ENCODE assay signal across 18 cellular contexts in the genomic region with DNA sequence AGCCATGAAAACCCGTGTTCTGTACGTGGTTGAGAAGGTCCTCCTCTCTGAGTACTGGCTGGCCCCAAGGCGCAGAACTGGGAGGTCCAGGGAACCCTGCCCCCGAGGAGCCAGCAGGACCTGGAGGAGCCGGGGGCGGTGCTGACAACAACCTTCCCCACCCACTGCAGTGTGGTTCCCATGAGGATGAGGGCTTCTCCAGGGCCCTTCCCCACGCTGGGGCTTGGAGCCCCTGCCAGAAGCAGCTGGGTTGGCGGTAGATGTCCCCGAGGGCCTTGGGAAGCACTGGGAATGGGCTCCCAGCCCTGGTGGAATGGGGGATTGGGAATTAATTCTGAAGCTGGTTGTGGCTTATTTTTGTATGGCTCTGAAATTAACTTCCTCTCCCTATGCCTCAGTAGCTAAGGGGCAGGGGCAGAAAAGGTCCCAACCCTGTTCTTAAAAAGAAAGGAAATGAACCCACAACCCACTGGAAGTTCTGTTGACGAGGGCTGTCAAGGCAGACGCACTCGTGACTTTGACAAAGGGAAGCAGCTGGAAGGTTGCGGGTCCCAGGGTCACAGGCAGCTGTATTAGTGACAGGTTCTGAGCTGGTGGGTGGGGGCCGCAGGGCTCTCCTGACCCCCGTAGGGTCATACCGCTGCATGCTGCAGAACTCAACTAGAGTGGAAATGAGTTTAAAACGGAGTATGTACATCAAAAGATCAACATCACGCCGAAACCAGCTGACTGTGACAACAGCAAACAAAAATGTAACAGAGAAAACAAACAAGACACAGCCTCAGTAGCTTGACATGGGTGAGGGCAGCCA. TPM values are rescaled to one million over a fixed set of nuclear protein-coding genes. Genes with fewer than 3 reads are reported as not detected.
DNase-seq lines count a peak whose midpoint lies in the region; ATAC-seq and TF ChIP-seq lines count a peak whose summit lies in the region.
"Had no signal": no experiment of that assay in that cellular context is flagged by ENCODE, and none has a peak within 500 bp of the region (broad histone marks: within the 10 kb centered on the region; RNA-seq: fewer than 3 reads in every experiment).

No MANE protein-coding gene starts in this region.

- peak in 1 of 10 experiments; percentile 42 for DNase-seq in CD4-positive, alpha-beta T cell
- DNase-seq in Kasumi-1 (lab: John Stamatoyannopoulos, UW) (peak; percentile 53 to 71), mammary epithelial cell (no peak), NCI-H187 treated with DMSO at 0.1 percent for 48 hours (lab: John Stamatoyannopoulos, UW) (no peak)
- DNase-seq in naive thymus-derived CD4-positive, alpha-beta T cell: peak in 7 of 9 donors; percentile 34 to 73 (median 64)
- DNase-seq in activated T-helper 1 cell treated with anti-CD3 and anti-CD28 coated beads, Interleukin-12 subunit alpha, Interleukin-12 subunit beta, Interleukin-2, Interleukin-4 antibody, amounts not matched to agents 30 ng/mL and 10 ng/mL and 1 ng/mL, durations not matched to agents 14 hours and 24 hours and 36 hours (ENCODE audit: low spot score): no peak
- DNase-seq: activated gamma-delta T cell treated with Interleukin-2 at 50 U/mL for 16 hours, dorsolateral prefrontal cortex, esophagus squamous epithelium, GM23248, kidney glomerular epithelial cell, NCI-H2107, NCI-H526, PC-3 had no signal

- H4K20me1 ChIP-seq in mammary epithelial cell (ENCODE audit: insufficient read depth, low read length): no peaks in the 10 kb centered on the region

- ATAC-seq in CD4-positive, alpha-beta T cell (ENCODE audit: poor library complexity): peak; percentile 84
- peak; percentile 62 for ATAC-seq in naive thymus-derived CD4-positive, alpha-beta T cell
- ATAC-seq in HG03432 (IDR thresholded peaks at IDR 0.05; ENCODE audit: unreplicated experiment) (no peak), GM21360 (IDR thresholded peaks at IDR 0.05; ENCODE audit: unreplicated experiment) (no peak)
- ATAC-seq: activated CD4-positive, CD25-positive, alpha-beta regulatory T cell treated with anti-CD3 and anti-CD28 coated beads, Interleukin-2, amount 50 U/mL, for 24 hours; PC-3 had no signal

- POLR2A ChIA-PET in CD4-positive, alpha-beta T cell (lab: Charles Lee): interaction anchor here (0.9 to 1.5 kb wide), 6 partner anchors 11 to 54 kb away, joined by 3 to 11 read pairs (median 4); partner anchors contain the start of gene GMEB2
- POLR2A ChIA-PET in naive thymus-derived CD4-positive, alpha-beta T cell (lab: Charles Lee): interaction anchor here (0.9 to 1.1 kb wide), 4 partner anchors 35 to 67 kb away, joined by 3 to 4 read pairs (median 3); partner anchors contain the start of genes PPDPF and PTK6

- no peaks in the 10 kb centered on the region for H3K27me3 ChIP-seq in CD4-positive, alpha-beta T cell (ENCODE audit: control insufficient read depth, insufficient read depth, low read length)
- no peaks in the 10 kb centered on the region for H3K27me3 ChIP-seq in mammary epithelial cell (ENCODE audit: insufficient read depth, low read length)
- no peaks in the 10 kb centered on the region for H3K27me3 ChIP-seq in naive thymus-derived CD4-positive, alpha-beta T cell (ENCODE audit: control insufficient read depth in 2 of 2, insufficient read depth in 2 of 2, low read length in 2 of 2)
- H3K27me3 ChIP-seq: dorsolateral prefrontal cortex, esophagus squamous epithelium had no signal

- dilution Hi-C loops in mammary epithelial cell (cut with HindIII; ENCODE audit: low sequenced_read_pairs): no loop called here

- intact Hi-C loops in CD4-positive, alpha-beta T cell (cut with DNase I, micrococcal nuclease): no loop called here
- intact Hi-C loops in mammary epithelial cell (cut with micrococcal nuclease): no loop called here
- intact Hi-C loops in naive thymus-derived CD4-positive, alpha-beta T cell (cut with micrococcal nuclease): no loop called here
- intact Hi-C loops in activated T-helper 1 cell treated with anti-CD3 and anti-CD28 coated beads, Interleukin-12 subunit alpha, Interleukin-12 subunit beta, Interleukin-2, Interleukin-4 antibody, amounts not matched to agents 30 ng/mL and 10 ng/mL and 1 ng/mL, durations not matched to agents 14 hours and 24 hours and 36 hours (cut with micrococcal nuclease): no loop called here

- H3K79me2 ChIP-seq in mammary epithelial cell (ENCODE audit: insufficient read depth, low read length): no peaks in the 10 kb centered on the region

- no peak for TF ChIP-seq CTCF in CD4-positive, alpha-beta T cell (IDR thresholded peaks at IDR 0.05)
- no peak for TF ChIP-seq CTCF in mammary epithelial cell (conservative IDR thresholded peaks at IDR 0.05 in 1 of 2, IDR thresholded peaks at IDR 0.05 in 1 of 2; ENCODE audit: extremely low read depth in 1 of 2, insufficient read depth in 1 of 2, low read depth in 1 of 2, low read length in 2 of 2)

- H3K4me1 Mint-ChIP-seq in CD4-positive, alpha-beta T cell (ENCODE audit: low read depth): peaks cover 23% of the 10 kb centered on the region
- peaks cover 5 to 27% (median 20%) of the 10 kb centered on the region in 7 donors for H3K4me1 Mint-ChIP-seq in naive thymus-derived CD4-positive, alpha-beta T cell
- H3K4me1 Mint-ChIP-seq in activated T-helper 1 cell treated with anti-CD3 and anti-CD28 coated beads, Interleukin-12 subunit alpha, Interleukin-12 subunit beta, Interleukin-2, Interleukin-4 antibody, amounts not matched to agents 30 ng/mL and 10 ng/mL and 1 ng/mL, durations not matched to agents 14 hours and 24 hours and 36 hours (ENCODE audit: low read depth): no peaks in the 10 kb centered on the region

- BruUV-seq in mammary epithelial cell (replicated peaks; lab: Mats Ljungman, UMichigan): TSS peak; percentile 44

- no peak overlapping the region for H3K4me2 ChIP-seq in mammary epithelial cell (ENCODE audit: insufficient read depth, low read depth, low read length)

- H2AFZ ChIP-seq in mammary epithelial cell (ENCODE audit: low read depth, low read length): no peak overlapping the region
- H2AFZ ChIP-seq: GM23248 had no signal

- no peaks in the 10 kb centered on the region for H3K27me3 Mint-ChIP-seq in CD4-positive, alpha-beta T cell
- peaks cover 0 to 7% (median 0%) of the 10 kb centered on the region in 5 donors for H3K27me3 Mint-ChIP-seq in naive thymus-derived CD4-positive, alpha-beta T cell
- H3K27me3 Mint-ChIP-seq in activated T-helper 1 cell treated with anti-CD3 and anti-CD28 coated beads, Interleukin-12 subunit alpha, Interleukin-12 subunit beta, Interleukin-2, Interleukin-4 antibody, amounts not matched to agents 30 ng/mL and 10 ng/mL and 1 ng/mL, durations not matched to agents 14 hours and 24 hours and 36 hours (ENCODE audit: insufficient read depth): peaks cover 4% of the 10 kb centered on the region

- no peaks in the 10 kb centered on the region for H3K9me3 ChIP-seq in CD4-positive, alpha-beta T cell (ENCODE audit: control insufficient read depth, low read length)
- H3K9me3 ChIP-seq in mammary epithelial cell (replicated peaks; ENCODE audit: insufficient read depth, low read length): no peaks in the 10 kb centered on the region
- H3K9me3 ChIP-seq in naive thymus-derived CD4-positive, alpha-beta T cell (ENCODE audit: control insufficient read depth in 2 of 3, low read length in 3 of 3): no peaks in the 10 kb centered on the region
- H3K9me3 ChIP-seq: esophagus squamous epithelium had no signal

- peaks cover 44% of the 10 kb centered on the region for H3K36me3 Mint-ChIP-seq in CD4-positive, alpha-beta T cell (ENCODE audit: low read depth)
- H3K36me3 Mint-ChIP-seq in naive thymus-derived CD4-positive, alpha-beta T cell: peaks cover under 1 to 29% (median 11%) of the 10 kb centered on the region in 5 donors
- peaks cover 16% of the 10 kb centered on the region for H3K36me3 Mint-ChIP-seq in activated T-helper 1 cell treated with anti-CD3 and anti-CD28 coated beads, Interleukin-12 subunit alpha, Interleukin-12 subunit beta, Interleukin-2, Interleukin-4 antibody, amounts not matched to agents 30 ng/mL and 10 ng/mL and 1 ng/mL, durations not matched to agents 14 hours and 24 hours and 36 hours (ENCODE audit: low read depth)

- no peak overlapping the region for H3K4me3 ChIP-seq in mammary epithelial cell (replicated peaks in 1 of 3; ENCODE audit: insufficient read depth in 1 of 3, low read depth in 2 of 3, low read length in 3 of 3)
- H3K4me3 ChIP-seq in naive thymus-derived CD4-positive, alpha-beta T cell (ENCODE audit: low read length): no peak overlapping the region
- H3K4me3 ChIP-seq: dorsolateral prefrontal cortex, esophagus squamous epithelium, GM23248 had no signal

- no peak overlapping the region for H3K27ac ChIP-seq in CD4-positive, alpha-beta T cell (ENCODE audit: low read depth, low read length)
- H3K27ac ChIP-seq in mammary epithelial cell (ENCODE audit: insufficient read depth, low read depth, low read length): no peak overlapping the region
- peak overlapping the region; percentile 58 for H3K27ac ChIP-seq in naive thymus-derived CD4-positive, alpha-beta T cell (ENCODE audit: low read depth, low read length)
- H3K27ac ChIP-seq: dorsolateral prefrontal cortex, esophagus squamous epithelium, GM23248 had no signal

- peaks cover 4% of the 10 kb centered on the region for H3K36me3 ChIP-seq in mammary epithelial cell (ENCODE audit: insufficient read depth, low read length)
- H3K36me3 ChIP-seq in naive thymus-derived CD4-positive, alpha-beta T cell (ENCODE audit: control insufficient read depth in 2 of 3, insufficient read depth in 3 of 3, low read length in 3 of 3): peaks cover 0 to 43% (median 5%) of the 10 kb centered on the region in 3 experiments

- peak overlapping the region; percentile 86 for H3K27ac Mint-ChIP-seq in CD4-positive, alpha-beta T cell
- peak overlapping the region; percentile 48 to 96 (median 83) for H3K27ac Mint-ChIP-seq in naive thymus-derived CD4-positive, alpha-beta T cell
- no peak overlapping the region for H3K27ac Mint-ChIP-seq in activated T-helper 1 cell treated with anti-CD3 and anti-CD28 coated beads, Interleukin-12 subunit alpha, Interleukin-12 subunit beta, Interleukin-2, Interleukin-4 antibody, amounts not matched to agents 30 ng/mL and 10 ng/mL and 1 ng/mL, durations not matched to agents 14 hours and 24 hours and 36 hours

- H3K4me1 ChIP-seq in mammary epithelial cell (ENCODE audit: insufficient read depth, low read length): no peaks in the 10 kb centered on the region
- H3K4me1 ChIP-seq in naive thymus-derived CD4-positive, alpha-beta T cell (ENCODE audit: control insufficient read depth in 2 of 2, insufficient read depth in 2 of 2, low read length in 2 of 2): peaks cover 0 to 23% of the 10 kb centered on the region in 2 donors
- H3K4me1 ChIP-seq: esophagus squamous epithelium had no signal

- H3K4me3 Mint-ChIP-seq in CD4-positive, alpha-beta T cell: peak overlapping the region; percentile 45
- H3K4me3 Mint-ChIP-seq in naive thymus-derived CD4-positive, alpha-beta T cell: peak overlapping the region in 7 of 10 donors; percentile 50 to 67 (median 55)
- no peak overlapping the region for H3K4me3 Mint-ChIP-seq in activated T-helper 1 cell treated with anti-CD3 and anti-CD28 coated beads, Interleukin-12 subunit alpha, Interleukin-12 subunit beta, Interleukin-2, Interleukin-4 antibody, amounts not matched to agents 30 ng/mL and 10 ng/mL and 1 ng/mL, durations not matched to agents 14 hours and 24 hours and 36 hours

- in situ Hi-C loops in mammary epithelial cell (cut with MboI; ENCODE audit: low sequenced_read_pairs in 2 of 2): no loop called here

- WGBS in mammary epithelial cell (ENCODE audit: low coverage, missing lambda C conversion rate): 82% methylated on average over 18 of the region's 19 CpGs

- H3K9ac ChIP-seq in mammary epithelial cell (ENCODE audit: insufficient read depth, low read length): no peak overlapping the region
- H3K9ac ChIP-seq: GM23248 had no signal

- CTCF ChIA-PET in CD4-positive, alpha-beta T cell (lab: Charles Lee): no interaction called here
- CTCF ChIA-PET in mammary epithelial cell (lab: Charles Lee; ENCODE audit: low non-redundant PET): no interaction called here
- CTCF ChIA-PET in naive thymus-derived CD4-positive, alpha-beta T cell (lab: Charles Lee): interaction anchor here (0.7 to 1.4 kb wide), 2 partner anchors 32 to 54 kb away, joined by 3 to 4 read pairs; no protein-coding TSS in a partner anchor

- H3K9me3 Mint-ChIP-seq in CD4-positive, alpha-beta T cell: no peaks in the 10 kb centered on the region
- no peaks in the 10 kb centered on the region for H3K9me3 Mint-ChIP-seq in naive thymus-derived CD4-positive, alpha-beta T cell
- no peaks in the 10 kb centered on the region for H3K9me3 Mint-ChIP-seq in activated T-helper 1 cell treated with anti-CD3 and anti-CD28 coated beads, Interleukin-12 subunit alpha, Interleukin-12 subunit beta, Interleukin-2, Interleukin-4 antibody, amounts not matched to agents 30 ng/mL and 10 ng/mL and 1 ng/mL, durations not matched to agents 14 hours and 24 hours and 36 hours

RNA-seq across cellular contexts. Expression of gene HELZ2, which starts 13.9 kb away (rescaled TPM):
- 10 to 100 TPM; 57.7 to 59.6 TPM for total RNA-seq in CD4-positive, alpha-beta T cell
- total RNA-seq in mammary epithelial cell: 10 to 100 TPM; 19.0 to 27.7 TPM
- polyA plus RNA-seq in mammary epithelial cell: 5.0 TPM
- 39.5 TPM for polyA minus RNA-seq in mammary epithelial cell
- total RNA-seq in naive thymus-derived CD4-positive, alpha-beta T cell: 100 to 1,000 TPM in 1 of 5 experiments, 10 to 100 TPM in 4; 24.4 to 102 (median 42.1) TPM
- polyA plus RNA-seq in naive thymus-derived CD4-positive, alpha-beta T cell: 1 to 10 TPM; 3.8 to 5.8 TPM
- total RNA-seq in activated T-helper 1 cell treated with anti-CD3 and anti-CD28 coated beads, Interleukin-12 subunit alpha, Interleukin-12 subunit beta, Interleukin-2, Interleukin-4 antibody, amounts not matched to agents 30 ng/mL and 10 ng/mL and 1 ng/mL, durations not matched to agents 14 hours and 24 hours and 36 hours: 17.9 and 18.9 TPM in 2 replicates

RNA-seq across cellular contexts. Expression of gene FNDC11, which starts 34.0 kb away (rescaled TPM):
- total RNA-seq in CD4-positive, alpha-beta T cell: 1 to 10 TPM; 1.7 to 1.8 TPM
- under 1 TPM; under 0.01 to 0.45 TPM for total RNA-seq in mammary epithelial cell
- polyA plus RNA-seq in mammary epithelial cell: 0.60 TPM
- not detected for polyA minus RNA-seq in mammary epithelial cell
- 1 to 10 TPM in 1 of 5 experiments, under 1 TPM in 4; 0.30 to 1.2 (median 0.32) TPM for total RNA-seq in naive thymus-derived CD4-positive, alpha-beta T cell
- polyA plus RNA-seq in naive thymus-derived CD4-positive, alpha-beta T cell: under 1 TPM; 0.22 to 0.90 TPM
- 0.15 and 0.26 TPM in 2 replicates for total RNA-seq in activated T-helper 1 cell treated with anti-CD3 and anti-CD28 coated beads, Interleukin-12 subunit alpha, Interleukin-12 subunit beta, Interleukin-2, Interleukin-4 antibody, amounts not matched to agents 30 ng/mL and 10 ng/mL and 1 ng/mL, durations not matched to agents 14 hours and 24 hours and 36 hours

RNA-seq across cellular contexts. Expression of gene GMEB2, which starts 38.9 kb away (rescaled TPM):
- 10 to 100 TPM; 32.9 to 34.0 TPM for total RNA-seq in CD4-positive, alpha-beta T cell
- total RNA-seq in mammary epithelial cell: 10 to 100 TPM in 1 of 2 donors, 1 to 10 TPM in 1; 9.3 to 12.8 TPM
- 8.3 TPM for polyA plus RNA-seq in mammary epithelial cell
- polyA minus RNA-seq in mammary epithelial cell: 9.4 TPM
- total RNA-seq in naive thymus-derived CD4-positive, alpha-beta T cell: 10 to 100 TPM; 17.4 to 30.2 (median 24.6) TPM
- 10 to 100 TPM; 11.0 to 21.9 TPM for polyA plus RNA-seq in naive thymus-derived CD4-positive, alpha-beta T cell
- 13.4 and 13.7 TPM in 2 replicates for total RNA-seq in activated T-helper 1 cell treated with anti-CD3 and anti-CD28 coated beads, Interleukin-12 subunit alpha, Interleukin-12 subunit beta, Interleukin-2, Interleukin-4 antibody, amounts not matched to agents 30 ng/mL and 10 ng/mL and 1 ng/mL, durations not matched to agents 14 hours and 24 hours and 36 hours

RNA-seq across cellular contexts. Expression of gene SRMS, which starts 40.4 kb away (rescaled TPM):
- total RNA-seq in CD4-positive, alpha-beta T cell: not detected
- under 1 TPM in 1 of 2 donors, not detected in 1; under 0.01 TPM for total RNA-seq in mammary epithelial cell
- polyA plus RNA-seq in mammary epithelial cell: 0.16 TPM
- not detected for polyA minus RNA-seq in mammary epithelial cell
- under 1 TPM in 1 of 5 experiments, not detected in 4; 0.24 TPM for total RNA-seq in naive thymus-derived CD4-positive, alpha-beta T cell
- polyA plus RNA-seq in naive thymus-derived CD4-positive, alpha-beta T cell: not detected
- not detected in 2 replicates for total RNA-seq in activated T-helper 1 cell treated with anti-CD3 and anti-CD28 coated beads, Interleukin-12 subunit alpha, Interleukin-12 subunit beta, Interleukin-2, Interleukin-4 antibody, amounts not matched to agents 30 ng/mL and 10 ng/mL and 1 ng/mL, durations not matched to agents 14 hours and 24 hours and 36 hours
- total RNA-seq: dorsolateral prefrontal cortex, esophagus squamous epithelium, GM23248, right cardiac atrium had no signal
- polyA plus RNA-seq: GM23248, right cardiac atrium had no signal

RNA-seq across cellular contexts. Expression of gene PTK6, which starts 50.8 kb away (rescaled TPM):
- under 1 TPM; 0.19 to 0.22 TPM for total RNA-seq in CD4-positive, alpha-beta T cell
- 1 to 10 TPM in 1 of 2 donors, under 1 TPM in 1; 0.83 to 1.1 TPM for total RNA-seq in mammary epithelial cell
- polyA plus RNA-seq in mammary epithelial cell: 0.29 TPM
- 0.72 TPM for polyA minus RNA-seq in mammary epithelial cell
- under 1 TPM in 4 of 5 experiments, not detected in 1; 0.19 to 0.96 (median 0.62) TPM for total RNA-seq in naive thymus-derived CD4-positive, alpha-beta T cell
- polyA plus RNA-seq in naive thymus-derived CD4-positive, alpha-beta T cell: under 1 TPM; 0.07 to 0.38 TPM
- 0.16 and 0.29 TPM in 2 replicates for total RNA-seq in activated T-helper 1 cell treated with anti-CD3 and anti-CD28 coated beads, Interleukin-12 subunit alpha, Interleukin-12 subunit beta, Interleukin-2, Interleukin-4 antibody, amounts not matched to agents 30 ng/mL and 10 ng/mL and 1 ng/mL, durations not matched to agents 14 hours and 24 hours and 36 hours
- total RNA-seq: GM23248 had no signal
- polyA plus RNA-seq: GM23248 had no signal

Comparison
In these comparisons a context has a peak if more than half of its experiments do, and no peak if none do; other contexts are left out.
1. ATAC-seq: peak in CD4-positive, alpha-beta T cell (single experiment) and naive thymus-derived CD4-positive, alpha-beta T cell (single experiment); none in HG03432 (single experiment) and GM21360 (single experiment).
2. DNase-seq: peak in Kasumi-1 (2 of 2) and naive thymus-derived CD4-positive, alpha-beta T cell (7 of 9); none in mammary epithelial cell (single experiment), activated T-helper 1 cell treated with anti-CD3 and anti-CD28 coated beads, Interleukin-12 subunit alpha, Interleukin-12 subunit beta, Interleukin-2, Interleukin-4 antibody, amounts not matched to agents 30 ng/mL and 10 ng/mL and 1 ng/mL, durations not matched to agents 14 hours and 24 hours and 36 hours (single experiment) and NCI-H187 treated with DMSO at 0.1 percent for 48 hours (single experiment).